In the genomic region with DNA sequence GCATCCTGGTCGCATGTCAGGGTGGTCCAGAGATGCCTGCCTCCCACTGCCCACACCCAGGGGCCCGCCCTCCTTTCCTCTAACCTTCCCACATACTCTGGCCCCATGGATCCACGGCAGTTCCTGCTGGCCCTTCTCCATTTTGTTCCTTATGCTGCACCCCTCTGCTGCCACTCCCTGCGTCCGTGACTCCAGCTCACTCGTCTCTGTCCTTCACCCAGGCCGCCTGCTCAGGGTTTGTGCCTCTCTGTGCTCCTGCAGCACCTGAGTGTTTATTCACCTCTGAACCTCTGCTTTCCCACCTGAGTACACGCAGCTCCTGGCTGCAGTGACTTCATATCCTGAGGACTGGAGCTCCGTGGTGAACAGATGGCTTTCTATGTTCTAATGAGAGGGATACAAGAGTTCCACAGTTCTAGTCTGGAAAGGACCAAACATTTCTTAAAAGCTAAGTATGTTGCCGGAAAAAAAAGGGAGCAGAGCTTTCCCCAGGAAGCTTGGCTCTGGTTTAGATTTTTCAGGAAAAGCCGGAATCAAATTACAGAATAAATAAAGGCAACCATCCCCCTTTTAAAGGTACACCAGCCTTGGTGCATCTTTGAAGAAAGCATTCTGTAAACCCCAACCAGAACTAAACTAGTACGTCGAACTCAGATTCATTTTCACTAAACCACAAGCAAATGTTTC, we compare ENCODE assay signal across 8 cellular contexts. TPM values are rescaled to one million over a fixed set of nuclear protein-coding genes. Genes with fewer than 3 reads are reported as not detected.
DNase-seq lines count a peak whose midpoint lies in the region; TF ChIP-seq lines count a peak whose summit lies in the region.

No MANE protein-coding gene starts in this region.

- H3K27ac ChIP-seq in esophagus squamous epithelium (peak overlapping the region in 3 of 4 donors; percentile 46 to 66 (median 57)), parathyroid adenoma (peak overlapping the region; percentile 74)

- no peak for TF ChIP-seq CTCF in esophagus squamous epithelium (IDR thresholded peaks at IDR 0.05)
- TF ChIP-seq CTCF in parathyroid adenoma (IDR thresholded peaks at IDR 0.05): no peak
- TF ChIP-seq CTCF in lower leg skin (IDR thresholded peaks at IDR 0.05): no peak

- no peaks in the 10 kb centered on the region for H3K79me2 ChIP-seq in parathyroid adenoma

- in situ Hi-C loops in G401 (cut with HindIII; ENCODE audit: low sequenced_read_pairs): no loop called here

- peak overlapping the region; percentile 8 for H3K4me2 ChIP-seq in parathyroid adenoma (ENCODE audit: low read length)

- H2AFZ ChIP-seq in parathyroid adenoma: peak overlapping the region; percentile 54

- intact Hi-C loops in esophagus squamous epithelium (cut with DNase I) (no loop called here), lower leg skin (cut with DNase I; ENCODE audit: low total_unique reads) (loop anchor here (10.0 kb wide), 1 partner anchor 283 kb away; no protein-coding TSS in a partner anchor)

- H3K4me1 ChIP-seq in esophagus squamous epithelium (peaks cover 3 to 37% (median 9%) of the 10 kb centered on the region in 3 donors), parathyroid adenoma (peaks cover 9% of the 10 kb centered on the region)

- H3K36me3 ChIP-seq in esophagus squamous epithelium: peaks cover 9 to 42% (median 14%) of the 10 kb centered on the region in 3 donors
- H3K36me3 ChIP-seq in parathyroid adenoma (ENCODE audit: control insufficient read depth, insufficient read depth, low read length): no peaks in the 10 kb centered on the region

- no peak overlapping the region for H3K9ac ChIP-seq in parathyroid adenoma

- H3K27me3 ChIP-seq in esophagus squamous epithelium: no peaks in the 10 kb centered on the region
- no peaks in the 10 kb centered on the region for H3K27me3 ChIP-seq in parathyroid adenoma (ENCODE audit: control insufficient read depth, insufficient read depth, low read length)

- no peak for TF ChIP-seq POLR2A in esophagus squamous epithelium (IDR thresholded peaks at IDR 0.05)
- TF ChIP-seq POLR2A in lower leg skin (IDR thresholded peaks at IDR 0.05): no peak

- WGBS in esophagus squamous epithelium, 2 donors: 33 to 56% methylated on average over 12 to 13 of the region's 13 CpGs
- 47 to 50% methylated on average over 13 of the region's 13 CpGs for WGBS in lower leg skin, 2 donors

- H3K4me3 ChIP-seq in esophagus squamous epithelium (no peak overlapping the region), parathyroid adenoma (ENCODE audit: low read depth, low read length) (no peak overlapping the region), lower leg skin (ENCODE audit: low read depth, poor library complexity, severe bottlenecking) (no peak overlapping the region)

- H3K9me3 ChIP-seq in esophagus squamous epithelium (no peaks in the 10 kb centered on the region), parathyroid adenoma (ENCODE audit: control insufficient read depth, low read length) (no peaks in the 10 kb centered on the region)

- DNase-seq in G401 (ENCODE audit: low spot score) (peak; percentile 24), NCI-H748 (lab: John Stamatoyannopoulos, UW; ENCODE audit: unreplicated experiment) (peak; percentile 57), esophagus squamous epithelium (lab: John Stamatoyannopoulos, UW) (no peak), MV-4-11 (lab: John Stamatoyannopoulos, UW) (no peak), SKM-1 (lab: John Stamatoyannopoulos, UW; ENCODE audit: unreplicated experiment) (no peak), lower leg skin (ENCODE audit: low spot score in 2 of 2) (no peak)
- no peak for DNase-seq in stimulated activated CD4-positive, alpha-beta T cell treated with anti-CD3 and anti-CD28 coated beads, Interleukin-4, amount 100 ng/mL, for 1 hour

RNA-seq across cellular contexts. Expression of a gene that starts 1.5 kb away (rescaled TPM):
- total RNA-seq in G401 (2014; rRNA removed; shearing (Covaris generic)): not detected in 2 replicates
- total RNA-seq in esophagus squamous epithelium (not detected), lower leg skin (not detected)

RNA-seq across cellular contexts. Expression of a gene that starts 3.9 kb away (rescaled TPM):
- total RNA-seq in G401 (2014; rRNA removed; shearing (Covaris generic)): 105 and 142 TPM in 2 replicates
- total RNA-seq in esophagus squamous epithelium: 10 to 100 TPM; 39.5 to 60.7 (median 50.9) TPM
- 10 to 100 TPM; 71.5 to 86.4 (median 76.5) TPM for total RNA-seq in lower leg skin

RNA-seq across cellular contexts. Expression of a gene that starts 29.5 kb away (rescaled TPM):
- not detected in 2 replicates for total RNA-seq in G401 (2014; rRNA removed; shearing (Covaris generic))
- not detected for total RNA-seq in esophagus squamous epithelium
- not detected for total RNA-seq in lower leg skin

RNA-seq across cellular contexts. Expression of a gene that starts 42.6 kb away (rescaled TPM):
- not detected in 2 replicates for total RNA-seq in G401 (2014; rRNA removed; shearing (Covaris generic))
- total RNA-seq in esophagus squamous epithelium (not detected), lower leg skin (not detected)

Comparison
In these comparisons a context has a peak if more than half of its experiments do, and no peak if none do; other contexts are left out.
1. DNase-seq: peak in G401 (single experiment) and NCI-H748 (single experiment); none in esophagus squamous epithelium (single experiment), MV-4-11 (single experiment), SKM-1 (single experiment), lower leg skin (0 of 2) and stimulated activated CD4-positive, alpha-beta T cell treated with anti-CD3 and anti-CD28 coated beads, Interleukin-4, amount 100 ng/mL, for 1 hour (single experiment).